14 cellular contexts compared by ENCODE assay signal in genomic region chr12:113861708-113862312, GRCh38.
DNase-seq lines count a peak whose midpoint lies in the region; ATAC-seq, FAIRE-seq and TF ChIP-seq lines count a peak whose summit lies in the region.
"Had no signal": no experiment of that assay in that cellular context is flagged by ENCODE, and none has a peak within 500 bp of the region (broad histone marks: within the 10 kb centered on the region; RNA-seq: fewer than 3 reads in every experiment).

No MANE protein-coding gene starts in this region.

- H4K20me1 ChIP-seq in BLaER1 treated with 17β-estradiol and CSF1 and Interleukin-3, amounts not matched to agents 10 nM and 100 nM = peaks cover 0 to 91% (median 15%) of the 10 kb centered on the region in 11 experiments; a peak in 13 of 22 replicates

- H3K79me1 ChIP-seq in mesenchymal stem cell (replicated peaks; ENCODE audit: low read length, poor library complexity, severe bottlenecking) = peaks cover 3% of the 10 kb centered on the region

- CTCF ChIA-PET in activated B cell treated with CpG ODN at 0.5 μM for 24 hours (lab: Charles Lee) = no interaction called here

- peak overlapping the region; percentile 52 for H4K8ac ChIP-seq in mesenchymal stem cell (ENCODE audit: low read length)

- peaks cover 39% of the 10 kb centered on the region for H3K4me1 Mint-ChIP-seq in activated B cell treated with CpG ODN at 0.5 μM for 24 hours

- H3K27ac Mint-ChIP-seq in activated B cell treated with CpG ODN at 0.5 μM for 24 hours = no peak overlapping the region

- peak overlapping the region; percentile 43 for H2BK120ac ChIP-seq in mesenchymal stem cell (ENCODE audit: low read depth, low read length)

- H4K91ac ChIP-seq in mesenchymal stem cell (ENCODE audit: low read length) = no peak overlapping the region

- WGBS in mesenchymal stem cell = 88% methylated on average over 9 of the region's 9 CpGs
- WGBS in pancreas, 2 donors = 84 to 90% methylated on average over 9 of the region's 9 CpGs

- no peak for ATAC-seq in activated B cell treated with CpG ODN at 0.5 μM for 24 hours (ENCODE audit: low read depth)
- ATAC-seq in pancreas = no peak
- no peak for ATAC-seq in GM21360 (IDR thresholded peaks at IDR 0.05; ENCODE audit: unreplicated experiment)
- ATAC-seq in GM21737 (IDR thresholded peaks at IDR 0.05; ENCODE audit: unreplicated experiment) = no peak
- ATAC-seq: HCT116 had no signal

- peaks cover 0 to 3% (median 0%) of the 10 kb centered on the region in 11 experiments; a peak in 1 of 22 replicates for H3K9me3 ChIP-seq in BLaER1 treated with 17β-estradiol and CSF1 and Interleukin-3, amounts not matched to agents 10 nM and 100 nM (replicated peaks in 1 of 11)
- H3K9me3 ChIP-seq in mesenchymal stem cell (ENCODE audit: control insufficient read depth, low read length) (no peaks in the 10 kb centered on the region), pancreas (no peaks in the 10 kb centered on the region), HAP-1 (no peaks in the 10 kb centered on the region)

- TF ChIP-seq CTCF in GM13976 (IDR thresholded peaks at IDR 0.05; ENCODE audit: borderline replicate concordance, control extremely low read depth, extremely low read depth, insufficient read depth, missing control alignments) (no peak), activated B cell treated with CpG ODN at 0.5 μM for 24 hours (IDR thresholded peaks at IDR 0.05) (no peak), pancreas (IDR thresholded peaks at IDR 0.05) (no peak)

- no peak overlapping the region for H3K14ac ChIP-seq in mesenchymal stem cell (ENCODE audit: low read length in 2 of 2)

- H3K27me3 Mint-ChIP-seq in activated B cell treated with CpG ODN at 0.5 μM for 24 hours = no peaks in the 10 kb centered on the region

- H3K9ac ChIP-seq in BLaER1 treated with 17β-estradiol and CSF1 and Interleukin-3, amounts not matched to agents 10 nM and 100 nM = peak overlapping the region in 9 of 11 experiments; percentile 22 to 64 (median 50); a peak in 10 of 22 replicates
- H3K9ac ChIP-seq in mesenchymal stem cell (ENCODE audit: low read length) = no peak overlapping the region

- H2AK5ac ChIP-seq in mesenchymal stem cell (ENCODE audit: low read length, severe bottlenecking) = peak overlapping the region; percentile 45

- POLR2A ChIA-PET in activated B cell treated with CpG ODN at 0.5 μM for 24 hours (lab: Charles Lee) = interaction anchor here (0.6 to 0.7 kb wide), 2 partner anchors 56 to 505 kb away, joined by 3 to 4 read pairs; no protein-coding TSS in a partner anchor

- peak overlapping the region; percentile 75 to 84 for H3K18ac ChIP-seq in mesenchymal stem cell (ENCODE audit: low read depth in 1 of 2, low read length in 2 of 2)

- no peak overlapping the region for H2BK5ac ChIP-seq in mesenchymal stem cell (ENCODE audit: low read depth, low read length, poor library complexity, severe bottlenecking)

- FAIRE-seq in pancreas (lab: Jason Lieb, UNC) = no peak
- FAIRE-seq: endothelial cell of umbilical vein, keratinocyte, TTC549 had no signal

- no peak overlapping the region for H2BK15ac ChIP-seq in mesenchymal stem cell (ENCODE audit: low read depth, poor library complexity, severe bottlenecking)

- in situ Hi-C loops in GM13976 (cut with MboI; ENCODE audit: low sequenced_read_pairs, unreplicated experiment) (no loop called here), HAP-1 (cut with MboI; ENCODE audit: low sequenced_read_pairs) (no loop called here)

- no peaks in the 10 kb centered on the region for H3K9me3 Mint-ChIP-seq in activated B cell treated with CpG ODN at 0.5 μM for 24 hours

- no peak overlapping the region for H3K23ac ChIP-seq in mesenchymal stem cell (ENCODE audit: low read length in 2 of 2)

- peaks cover 53% of the 10 kb centered on the region for H3K36me3 Mint-ChIP-seq in activated B cell treated with CpG ODN at 0.5 μM for 24 hours (ENCODE audit: low read depth)

- peak; percentile 57 for DNase-seq in GM13976 (ENCODE audit: low spot score)
- no peak for DNase-seq in activated B cell treated with CpG ODN at 0.5 μM for 24 hours
- peak; percentile 64 for DNase-seq in mesenchymal stem cell
- DNase-seq in pancreas = no peak
- no peak for DNase-seq in HAP-1 (ENCODE audit: low spot score in 2 of 2)
- DNase-seq: retina; stimulated activated CD4-positive, alpha-beta T cell treated with anti-CD3 and anti-CD28 coated beads, Interleukin-4, amount 100 ng/mL, for 1 hour had no signal

- peak overlapping the region; percentile 79 to 93 (median 85) for H3K4me2 ChIP-seq in BLaER1 treated with 17β-estradiol and CSF1 and Interleukin-3, amounts not matched to agents 10 nM and 100 nM
- H3K4me2 ChIP-seq in mesenchymal stem cell (ENCODE audit: low read length, poor library complexity, severe bottlenecking) = no peak overlapping the region

- H2BK12ac ChIP-seq in mesenchymal stem cell (ENCODE audit: low read length in 2 of 2) = peak overlapping the region; percentile 37 to 38

- H3K4ac ChIP-seq in mesenchymal stem cell (ENCODE audit: low read depth in 1 of 2, low read length in 2 of 2) = no peak overlapping the region

- H3K27ac ChIP-seq in BLaER1 treated with 17β-estradiol and CSF1 and Interleukin-3, amounts not matched to agents 10 nM and 100 nM = peak overlapping the region in 9 of 11 experiments; percentile 30 to 76 (median 62); a peak in 18 of 22 replicates
- no peak overlapping the region for H3K27ac ChIP-seq in mesenchymal stem cell (ENCODE audit: low read length, poor library complexity, severe bottlenecking)
- no peak overlapping the region for H3K27ac ChIP-seq in pancreas

- H3K27me3 ChIP-seq in BLaER1 treated with 17β-estradiol and CSF1 and Interleukin-3, amounts not matched to agents 10 nM and 100 nM = no peaks in the 10 kb centered on the region
- H3K27me3 ChIP-seq in mesenchymal stem cell (ENCODE audit: control insufficient read depth in 1 of 2, insufficient read depth in 1 of 2, low read length in 2 of 2) (no peaks in the 10 kb centered on the region), pancreas (no peaks in the 10 kb centered on the region), HAP-1 (ENCODE audit: low read depth) (no peaks in the 10 kb centered on the region)

- peaks cover 61 to 77% (median 74%) of the 10 kb centered on the region in 10 experiments for H3K4me1 ChIP-seq in BLaER1 treated with 17β-estradiol and CSF1 and Interleukin-3, amounts not matched to agents 10 nM and 100 nM
- H3K4me1 ChIP-seq in mesenchymal stem cell (ENCODE audit: control insufficient read depth, insufficient read depth, low read depth, low read length) (peaks cover 31% of the 10 kb centered on the region), pancreas (no peaks in the 10 kb centered on the region), HAP-1 (no peaks in the 10 kb centered on the region)

- no peak overlapping the region for H2AFZ ChIP-seq in mesenchymal stem cell (ENCODE audit: low read depth, low read length)

- H3K4me3 ChIP-seq in BLaER1 treated with 17β-estradiol and CSF1 and Interleukin-3, amounts not matched to agents 10 nM and 100 nM = peak overlapping the region in 2 of 10 experiments; percentile 6 to 28; a peak in 1 of 20 replicates
- H3K4me3 ChIP-seq in mesenchymal stem cell (ENCODE audit: insufficient read depth in 1 of 2, low read depth in 1 of 2, low read length in 2 of 2) = no peak overlapping the region
- H3K4me3 ChIP-seq in pancreas = no peak overlapping the region
- no peak overlapping the region for H3K4me3 ChIP-seq in HAP-1

- peak overlapping the region; percentile 50 for H3K4me3 Mint-ChIP-seq in activated B cell treated with CpG ODN at 0.5 μM for 24 hours

- H3K36me3 ChIP-seq in BLaER1 treated with 17β-estradiol and CSF1 and Interleukin-3, amounts not matched to agents 10 nM and 100 nM = peaks cover 7 to 41% (median 30%) of the 10 kb centered on the region in 11 experiments; a peak in 21 of 22 replicates
- peaks cover 25 to 28% of the 10 kb centered on the region in 2 experiments for H3K36me3 ChIP-seq in mesenchymal stem cell (ENCODE audit: control insufficient read depth in 1 of 2, insufficient read depth in 2 of 2, low read depth in 1 of 2, low read length in 2 of 2)
- peaks cover 0 to 20% (median 7%) of the 10 kb centered on the region in 3 donors for H3K36me3 ChIP-seq in pancreas
- no peaks in the 10 kb centered on the region for H3K36me3 ChIP-seq in HAP-1 (replicated peaks)

- intact Hi-C loops in activated B cell treated with CpG ODN at 0.5 μM for 24 hours (cut with micrococcal nuclease) (no loop called here), pancreas (cut with DNase I) (no loop called here)

Comparison
In these comparisons a context has a peak if more than half of its experiments do, and no peak if none do; other contexts are left out.
1. H3K27ac ChIP-seq: peak in BLaER1 treated with 17β-estradiol and CSF1 and Interleukin-3, amounts not matched to agents 10 nM and 100 nM (9 of 11); none in mesenchymal stem cell (single experiment) and pancreas (0 of 4).
2. DNase-seq: peak in GM13976 (single experiment) and mesenchymal stem cell (single experiment); none in activated B cell treated with CpG ODN at 0.5 μM for 24 hours (single experiment), pancreas (0 of 6) and HAP-1 (0 of 2).